In the genomic region with DNA sequence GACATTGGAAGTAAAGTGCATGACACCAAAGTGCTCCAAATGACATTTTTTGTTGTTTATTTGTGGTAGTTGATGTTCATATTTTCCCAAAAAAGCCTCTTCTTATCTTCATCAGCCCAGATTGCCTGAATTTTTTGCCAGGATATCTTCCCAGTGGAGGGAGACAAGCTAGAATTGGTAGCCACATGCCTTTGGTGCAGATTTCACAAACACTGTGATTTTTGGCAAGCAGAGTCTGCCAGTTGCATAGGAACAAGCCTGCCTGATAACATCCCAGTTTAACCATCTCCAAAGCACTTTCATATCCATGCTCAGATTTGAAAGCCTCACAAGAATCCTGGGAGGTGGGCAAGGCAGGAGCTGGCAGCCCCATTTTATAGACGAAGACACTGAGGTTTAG, we compare ENCODE assay signal across 14 cellular contexts.
DNase-seq lines count a peak whose midpoint lies in the region; ATAC-seq and TF ChIP-seq lines count a peak whose summit lies in the region.
"Had no signal": no experiment of that assay in that cellular context is flagged by ENCODE, and none has a peak within 500 bp of the region (broad histone marks: within the 10 kb centered on the region; RNA-seq: fewer than 3 reads in every experiment).

No MANE protein-coding gene starts in this region.

- peaks cover 2 to 40% of the 10 kb centered on the region in 2 donors for H3K27me3 ChIP-seq in left lung

- ATAC-seq in left lung (no peak), GM21423 (IDR thresholded peaks at IDR 0.05; ENCODE audit: unreplicated experiment) (no peak)
- ATAC-seq: HCT116 had no signal

- DNase-seq in AG10803 (ENCODE audit: low read depth): peak; percentile 57
- peak; percentile 25 for DNase-seq in astrocyte of the hippocampus (ENCODE audit: low read depth, low spot score)
- DNase-seq in fibroblast of the aortic adventitia (ENCODE audit: low read depth): peak; percentile 49
- peak; percentile 52 for DNase-seq in stromal cell of bone marrow (ENCODE audit: low read depth)
- no peak for DNase-seq in left lung
- no peak for DNase-seq in DMS 273 (lab: John Stamatoyannopoulos, UW; ENCODE audit: unreplicated experiment)
- DNase-seq: AML-193; CD4-positive, CD25-positive, alpha-beta regulatory T cell; DMS 273 treated with DMSO at 0.1 percent for 48 hours; GM23248; IMR-90 had no signal

- peaks cover 0 to 2% of the 10 kb centered on the region in 2 donors for H3K4me1 ChIP-seq in left lung

- H3K4me3 ChIP-seq in AG10803 (ENCODE audit: low read length) (no peak overlapping the region), fibroblast of the aortic adventitia (ENCODE audit: low read depth, low read length) (no peak overlapping the region), left lung (no peak overlapping the region)
- H3K4me3 ChIP-seq: BLaER1 treated with 17β-estradiol and CSF1 and Interleukin-3, amounts not matched to agents 10 nM and 100 nM; GM23248 had no signal

- no peaks in the 10 kb centered on the region for H3K9me3 ChIP-seq in left lung

- intact Hi-C loops in left lung (cut with DNase I): no loop called here

- TF ChIP-seq CTCF in AG10803 (conservative IDR thresholded peaks at IDR 0.05; ENCODE audit: low read length) (no peak), fibroblast of the aortic adventitia (IDR thresholded peaks at IDR 0.05; ENCODE audit: insufficient read depth, low read length) (no peak), left lung (IDR thresholded peaks at IDR 0.05) (no peak)

- no peaks in the 10 kb centered on the region for H3K36me3 ChIP-seq in left lung
- H3K36me3 ChIP-seq: BLaER1 treated with 17β-estradiol and CSF1 and Interleukin-3, amounts not matched to agents 10 nM and 100 nM had no signal

- no peak overlapping the region for H3K27ac ChIP-seq in left lung
- H3K27ac ChIP-seq: BLaER1 treated with 17β-estradiol and CSF1 and Interleukin-3, amounts not matched to agents 10 nM and 100 nM; GM23248 had no signal

Comparison
In these comparisons a context has a peak if more than half of its experiments do, and no peak if none do; other contexts are left out.
1. DNase-seq: peak in AG10803 (single experiment), astrocyte of the hippocampus (single experiment), fibroblast of the aortic adventitia (single experiment) and stromal cell of bone marrow (single experiment); none in left lung (0 of 2) and DMS 273 (single experiment).